8 cellular contexts compared by ENCODE assay signal in genomic region chr17:72726936-72727335, GRCh38.
DNase-seq lines count a peak whose midpoint lies in the region; ATAC-seq and TF ChIP-seq lines count a peak whose summit lies in the region.

No MANE protein-coding gene starts in this region.

- H3K27me3 Mint-ChIP-seq in T-helper 2 cell treated with Interferon-gamma antibody and Interleukin-4, amounts not matched to agents 5 μg/mL and 100 μg/mL, for 36 hours (ENCODE audit: low read depth), result no peaks in the 10 kb centered on the region
- peaks cover 7% of the 10 kb centered on the region for H3K27me3 Mint-ChIP-seq in glutamatergic neuron (ENCODE audit: unreplicated experiment)

- no peak overlapping the region for H2AK5ac ChIP-seq in mesendoderm (ENCODE audit: low read length)

- H4K8ac ChIP-seq in mesendoderm (ENCODE audit: low read depth, low read length), result no peak overlapping the region

- no peak overlapping the region for H3K4me3 ChIP-seq in mesendoderm (ENCODE audit: low read length)
- no peak overlapping the region for H3K4me3 ChIP-seq in body of pancreas

- no peaks in the 10 kb centered on the region for H3K79me2 ChIP-seq in mesendoderm (ENCODE audit: control insufficient read depth, insufficient read depth, low read length)

- TF ChIP-seq CTCF in glutamatergic neuron (IDR thresholded peaks at IDR 0.05; ENCODE audit: partially characterized antibody, unreplicated experiment) (no peak), body of pancreas (IDR thresholded peaks at IDR 0.05) (no peak)

- no peak overlapping the region for H3K18ac ChIP-seq in mesendoderm (ENCODE audit: low read length)

- H3K36me3 Mint-ChIP-seq in T-helper 2 cell treated with Interferon-gamma antibody and Interleukin-4, amounts not matched to agents 5 μg/mL and 100 μg/mL, for 36 hours (ENCODE audit: low read depth), result peaks cover 2% of the 10 kb centered on the region
- H3K36me3 Mint-ChIP-seq in glutamatergic neuron (ENCODE audit: unreplicated experiment), result no peaks in the 10 kb centered on the region

- peak; percentile 65 for DNase-seq in DMS153 treated with DMSO at 0.1 percent for 48 hours (lab: John Stamatoyannopoulos, UW; ENCODE audit: unreplicated experiment)
- peak; percentile 42 for DNase-seq in T-helper 2 cell treated with Interferon-gamma antibody and Interleukin-4, amounts not matched to agents 5 μg/mL and 100 μg/mL, for 36 hours (ENCODE audit: low spot score)
- no peak for DNase-seq in glutamatergic neuron
- DNase-seq in 8988T, result no peak
- DNase-seq in mesendoderm, result no peak
- no peak for DNase-seq in body of pancreas

- no peak overlapping the region for H2BK15ac ChIP-seq in mesendoderm (replicated peaks; ENCODE audit: low read depth)

- H3K27ac Mint-ChIP-seq in T-helper 2 cell treated with Interferon-gamma antibody and Interleukin-4, amounts not matched to agents 5 μg/mL and 100 μg/mL, for 36 hours, result peak overlapping the region; percentile 97
- peak overlapping the region; percentile 57 for H3K27ac Mint-ChIP-seq in glutamatergic neuron (ENCODE audit: unreplicated experiment)

- H3K23ac ChIP-seq in mesendoderm (ENCODE audit: low read length), result no peak overlapping the region

- H3K4me2 ChIP-seq in mesendoderm (ENCODE audit: low read length), result no peak overlapping the region

- intact Hi-C loops in body of pancreas (cut with DNase I), result no loop called here

- no peak overlapping the region for H2BK5ac ChIP-seq in mesendoderm (ENCODE audit: low read length)

- H3K9me3 Mint-ChIP-seq in T-helper 2 cell treated with Interferon-gamma antibody and Interleukin-4, amounts not matched to agents 5 μg/mL and 100 μg/mL, for 36 hours, result no peaks in the 10 kb centered on the region
- peaks cover 1% of the 10 kb centered on the region for H3K9me3 Mint-ChIP-seq in glutamatergic neuron (ENCODE audit: unreplicated experiment)

- no peak overlapping the region for H4K5ac ChIP-seq in mesendoderm (ENCODE audit: low read length)

- no peak for TF ChIP-seq POLR2A in body of pancreas (IDR thresholded peaks at IDR 0.05)

- H2BK120ac ChIP-seq in mesendoderm (ENCODE audit: low read depth, low read length), result no peak overlapping the region

- H3K27ac ChIP-seq in mesendoderm (ENCODE audit: low read depth, low read length), result no peak overlapping the region
- no peak overlapping the region for H3K27ac ChIP-seq in body of pancreas

- WGBS in mesendoderm (ENCODE audit: extremely low coverage, insufficient coverage, low lambda C conversion rate), result no CpG with 5 or more reads among the region's 9 CpGs
- 66 to 83% methylated on average over 8 to 9 of the region's 9 CpGs for WGBS in body of pancreas, 2 donors

- H3K27me3 ChIP-seq in mesendoderm (ENCODE audit: insufficient read depth, low read length, poor library complexity) (no peaks in the 10 kb centered on the region), body of pancreas (no peaks in the 10 kb centered on the region)

- no peaks in the 10 kb centered on the region for H3K9me3 ChIP-seq in body of pancreas

- H3K79me1 ChIP-seq in mesendoderm (ENCODE audit: low read length), result no peaks in the 10 kb centered on the region

- peak; percentile 95 for ATAC-seq in GM19351 (IDR thresholded peaks at IDR 0.05; ENCODE audit: unreplicated experiment)
- ATAC-seq in HG03354 (IDR thresholded peaks at IDR 0.05; ENCODE audit: poor library complexity, severe bottlenecking, unreplicated experiment), result peak; percentile 96
- ATAC-seq in body of pancreas, result no peak

- H3K56ac ChIP-seq in mesendoderm (ENCODE audit: low read length), result no peak overlapping the region

- H3K4me1 ChIP-seq in mesendoderm (ENCODE audit: control insufficient read depth, low read depth, low read length) (no peaks in the 10 kb centered on the region), body of pancreas (no peaks in the 10 kb centered on the region)

- no peak overlapping the region for H3K9ac ChIP-seq in mesendoderm (ENCODE audit: low read length)

- H3K4me1 Mint-ChIP-seq in T-helper 2 cell treated with Interferon-gamma antibody and Interleukin-4, amounts not matched to agents 5 μg/mL and 100 μg/mL, for 36 hours (ENCODE audit: low read depth), result peaks cover 35% of the 10 kb centered on the region
- H3K4me1 Mint-ChIP-seq in glutamatergic neuron (ENCODE audit: low read depth, unreplicated experiment), result peaks cover 32% of the 10 kb centered on the region

- no peak overlapping the region for H3K4ac ChIP-seq in mesendoderm (ENCODE audit: low read depth, low read length)

- no peaks in the 10 kb centered on the region for H3K36me3 ChIP-seq in mesendoderm (ENCODE audit: control insufficient read depth, insufficient read depth, low read length)
- H3K36me3 ChIP-seq in body of pancreas (replicated peaks in 1 of 2; ENCODE audit: insufficient read depth in 1 of 2, low read depth in 2 of 2), result no peaks in the 10 kb centered on the region

- H3K4me3 Mint-ChIP-seq in T-helper 2 cell treated with Interferon-gamma antibody and Interleukin-4, amounts not matched to agents 5 μg/mL and 100 μg/mL, for 36 hours, result peak overlapping the region; percentile 82
- H3K4me3 Mint-ChIP-seq in glutamatergic neuron (ENCODE audit: unreplicated experiment), result peak overlapping the region; percentile 21

Comparison
In these comparisons a context has a peak if more than half of its experiments do, and no peak if none do; other contexts are left out.
1. DNase-seq: peak in DMS153 treated with DMSO at 0.1 percent for 48 hours (single experiment) and T-helper 2 cell treated with Interferon-gamma antibody and Interleukin-4, amounts not matched to agents 5 μg/mL and 100 μg/mL, for 36 hours (single experiment); none in glutamatergic neuron (single experiment), 8988T (single experiment), mesendoderm (single experiment) and body of pancreas (0 of 4).